Comparison of ENCODE assay signal across 18 cellular contexts in the genomic region with DNA sequence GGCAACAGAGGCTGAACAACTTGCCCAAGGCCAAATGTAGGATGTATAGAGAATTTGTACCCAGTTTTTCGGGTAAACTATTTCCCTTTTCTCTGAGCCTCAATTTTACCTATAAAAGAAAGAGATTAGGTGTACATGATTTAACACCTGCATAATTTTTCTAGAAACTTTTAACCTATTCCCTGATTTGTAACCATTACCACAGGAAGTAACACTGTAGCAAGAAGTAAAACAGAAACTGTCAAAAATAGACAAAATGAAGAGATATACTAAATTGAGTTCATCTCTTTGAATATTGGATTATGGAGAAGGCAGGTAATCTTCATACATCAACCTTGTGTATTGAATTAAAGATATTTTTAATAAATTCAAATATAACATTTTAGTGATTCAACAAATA.
A peak's percentile ranks its signal among the peaks of the same experiment; 100 is the strongest.
DNase-seq lines count a peak whose midpoint lies in the region; ATAC-seq and TF ChIP-seq lines count a peak whose summit lies in the region.
"Had no signal": no experiment of that assay in that cellular context is flagged by ENCODE, and none has a peak within 500 bp of the region (broad histone marks: within the 10 kb centered on the region; RNA-seq: fewer than 3 reads in every experiment).

No MANE protein-coding gene starts in this region.

- no peak overlapping the region for H3K27ac ChIP-seq in colonic mucosa
- H3K27ac ChIP-seq: C4-2B, gastrocnemius medialis, PC-9, stomach had no signal

- no peak overlapping the region for H3K9ac ChIP-seq in colonic mucosa (ENCODE audit: low read depth in 2 of 2, low read length in 2 of 2)
- H3K9ac ChIP-seq: SK-N-SH had no signal

- H3K36me3 ChIP-seq in colonic mucosa = no peaks in the 10 kb centered on the region
- H3K36me3 ChIP-seq: gastrocnemius medialis, stomach, vagina had no signal

- TF ChIP-seq CTCF in colonic mucosa (IDR thresholded peaks at IDR 0.05) = no peak

- DNase-seq in COLO829 (ENCODE audit: low spot score) (no peak), colonic mucosa (no peak), germinal center (ENCODE audit: low spot score) (no peak), iPS-NIHi11 (ENCODE audit: low spot score) (no peak)
- DNase-seq: activated T-cell treated with anti-CD3 and anti-CD28 coated beads, Interleukin-2, amount 50 U/mL, for 48 hours; central memory CD4-positive, alpha-beta T cell; gastrocnemius medialis; NCI-H2029 treated with DMSO at 0.1 percent for 48 hours; NCI-H524 treated with DMSO at 0.1 percent for 48 hours; PC-9; posterior cingulate gyrus; SK-N-SH; stomach had no signal

- no peaks in the 10 kb centered on the region for H3K9me3 ChIP-seq in colonic mucosa
- H3K9me3 ChIP-seq: gastrocnemius medialis, SK-N-SH, stomach, vagina had no signal

- no peaks in the 10 kb centered on the region for H3K4me1 ChIP-seq in colonic mucosa
- H3K4me1 ChIP-seq: gastrocnemius medialis, stomach had no signal

- intact Hi-C loops in colonic mucosa (cut with DNase I) = no loop called here

- H3K4me3 ChIP-seq in colonic mucosa = no peak overlapping the region
- H3K4me3 ChIP-seq: gastrocnemius medialis, PC-9, stomach, vagina had no signal

- no peaks in the 10 kb centered on the region for H3K27me3 ChIP-seq in colonic mucosa
- H3K27me3 ChIP-seq: gastrocnemius medialis, stomach, vagina had no signal

- ATAC-seq in GM19372 (IDR thresholded peaks at IDR 0.05; ENCODE audit: low read depth, unreplicated experiment) = peak; percentile 34
- peak; percentile 35 for ATAC-seq in GM21786 (IDR thresholded peaks at IDR 0.05; ENCODE audit: unreplicated experiment)
- ATAC-seq in HG03159 (IDR thresholded peaks at IDR 0.05; ENCODE audit: unreplicated experiment) = peak; percentile 39
- ATAC-seq: gastrocnemius medialis had no signal
